8 cellular contexts compared by ENCODE assay signal in the genomic region with DNA sequence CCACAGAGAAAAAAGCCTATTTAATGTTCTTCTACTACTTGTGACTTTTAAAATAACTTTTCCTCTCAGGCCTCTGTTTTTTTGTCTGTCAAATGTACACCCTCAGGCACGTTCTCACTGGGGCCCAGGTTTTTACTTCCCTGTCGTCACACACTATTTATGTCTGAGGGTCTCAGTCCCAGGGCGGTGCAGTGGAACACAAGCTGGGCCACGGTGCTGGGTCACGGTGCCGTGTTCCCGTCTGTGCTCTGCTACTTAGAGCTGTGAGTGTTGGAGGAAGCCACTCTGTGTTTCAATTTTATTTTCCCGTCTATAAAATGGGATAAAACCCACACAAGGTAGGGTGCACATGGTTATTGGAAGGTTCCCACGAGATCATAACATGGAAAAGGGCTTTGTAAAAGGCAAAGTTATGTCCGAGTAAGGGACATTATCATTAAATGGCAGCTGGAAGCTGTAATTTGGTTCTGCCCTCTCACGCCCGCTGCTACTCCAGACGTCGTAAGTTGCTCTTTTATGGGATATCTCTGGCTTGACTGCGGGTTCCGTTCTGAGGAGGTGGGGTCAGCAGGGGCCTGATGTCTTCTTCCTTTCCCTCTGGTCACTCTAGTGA. TPM values are rescaled to one million over a fixed set of nuclear protein-coding genes. Genes with fewer than 3 reads are reported as not detected.
A peak's percentile ranks its signal among the peaks of the same experiment; 100 is the strongest.
DNase-seq lines count a peak whose midpoint lies in the region; ATAC-seq and TF ChIP-seq lines count a peak whose summit lies in the region.

No MANE protein-coding gene starts in this region.

- no TSS peak for BruUV-seq in Calu3 (replicated peaks; lab: Mats Ljungman, UMichigan)
- no TSS peak for BruUV-seq in Panc1 (replicated peaks; lab: Mats Ljungman, UMichigan)

- peak overlapping the region; percentile 94 for H3K27ac ChIP-seq in Panc1 (ENCODE audit: low read length)

- H3K4me1 Mint-ChIP-seq in Calu3 (ENCODE audit: low read depth, unreplicated experiment) (peaks cover 42% of the 10 kb centered on the region), endothelial cell (ENCODE audit: unreplicated experiment) (peaks cover 35% of the 10 kb centered on the region), neural crest cell (peaks cover 78% of the 10 kb centered on the region)

- H3K4me3 Mint-ChIP-seq in Calu3 (ENCODE audit: low read depth, unreplicated experiment) (peak overlapping the region; percentile 71), endothelial cell (ENCODE audit: unreplicated experiment) (peak overlapping the region; percentile 84), neural crest cell (peak overlapping the region; percentile 78)

- CTCF ChIA-PET in Calu3 (lab: Charles Lee) = no interaction called here
- CTCF ChIA-PET in Panc1 (lab: Charles Lee) = interaction anchor here (0.8 kb wide), 1 partner anchor 58 kb away, joined by 4 read pairs; no protein-coding TSS in a partner anchor

- ATAC-seq in Panc1 = no peak
- no peak for ATAC-seq in HG02798 (IDR thresholded peaks at IDR 0.05; ENCODE audit: poor library complexity, unreplicated experiment)

- peaks cover 55% of the 10 kb centered on the region for H3K4me1 ChIP-seq in Panc1 (ENCODE audit: control insufficient read depth, insufficient read depth, low read length)

- DNase-seq in Calu3 (no peak), Panc1 (ENCODE audit: low read depth, low spot score) (no peak), endothelial cell (ENCODE audit: low spot score) (no peak), neural crest cell (ENCODE audit: low read depth, low spot score) (no peak), NCI-H226 (no peak), SHP77 (lab: John Stamatoyannopoulos, UW) (no peak)
- no peak for DNase-seq in stimulated activated CD4-positive, alpha-beta T cell treated with anti-CD3 and anti-CD28 coated beads, Interleukin-2, amount 100 ng/mL, for 48 hours

- H3K27me3 Mint-ChIP-seq in Calu3 (ENCODE audit: unreplicated experiment) (no peaks in the 10 kb centered on the region), endothelial cell (ENCODE audit: unreplicated experiment) (peaks cover 21% of the 10 kb centered on the region), neural crest cell (ENCODE audit: low read depth) (no peaks in the 10 kb centered on the region)

- intact Hi-C loops in Calu3 (cut with micrococcal nuclease; ENCODE audit: unreplicated experiment) = no loop called here
- intact Hi-C loops in Panc1 (cut with micrococcal nuclease; ENCODE audit: unreplicated experiment) = no loop called here

- H3K4me3 ChIP-seq in Panc1 (ENCODE audit: low read depth in 2 of 2, low read length in 2 of 2) = peak overlapping the region; percentile 61 to 71

- POLR2A ChIA-PET in Panc1 (lab: Charles Lee) = no interaction called here

- H3K9me3 ChIP-seq in Panc1 (ENCODE audit: control insufficient read depth, insufficient read depth, low read depth, low read length) = no peaks in the 10 kb centered on the region

- H3K27me3 ChIP-seq in Panc1 (ENCODE audit: control insufficient read depth, insufficient read depth, low read length) = no peaks in the 10 kb centered on the region

- no peaks in the 10 kb centered on the region for H3K36me3 ChIP-seq in Panc1 (ENCODE audit: control insufficient read depth, insufficient read depth, low read length)

- H3K27ac Mint-ChIP-seq in Calu3 (ENCODE audit: unreplicated experiment) = peak overlapping the region; percentile 29
- peak overlapping the region; percentile 86 for H3K27ac Mint-ChIP-seq in endothelial cell (ENCODE audit: unreplicated experiment)
- peak overlapping the region; percentile 14 for H3K27ac Mint-ChIP-seq in neural crest cell (ENCODE audit: unreplicated experiment)

- H3K9me3 Mint-ChIP-seq in Calu3 (ENCODE audit: low read depth, unreplicated experiment) (no peaks in the 10 kb centered on the region), endothelial cell (ENCODE audit: unreplicated experiment) (no peaks in the 10 kb centered on the region), neural crest cell (no peaks in the 10 kb centered on the region)

- H3K36me3 Mint-ChIP-seq in Calu3 (ENCODE audit: insufficient read depth, unreplicated experiment) (peaks cover 26% of the 10 kb centered on the region), endothelial cell (ENCODE audit: low read depth, unreplicated experiment) (peaks cover 25% of the 10 kb centered on the region), neural crest cell (ENCODE audit: low read depth) (peaks cover 3% of the 10 kb centered on the region)

- TF ChIP-seq CTCF in Calu3 (IDR thresholded peaks at IDR 0.05; ENCODE audit: unreplicated experiment) = no peak
- TF ChIP-seq CTCF in Panc1 (IDR thresholded peaks at IDR 0.05) = no peak
- TF ChIP-seq CTCF in endothelial cell (IDR thresholded peaks at IDR 0.05; ENCODE audit: unreplicated experiment) = no peak
- no peak for TF ChIP-seq CTCF in neural crest cell (conservative IDR thresholded peaks at IDR 0.05)

- in situ Hi-C loops in Panc1 (cut with HindIII; ENCODE audit: low pct_unique_long_range_greater_than_20kb, low sequenced_read_pairs) = no loop called here

RNA-seq across cellular contexts. Expression of gene ZNF775, which starts 25.1 kb away (rescaled TPM):
- total RNA-seq in Calu3 (2022) (5.3 and 5.8 TPM in 2 replicates), Panc1 (2021; ENCODE audit: unreplicated experiment) (14.7 TPM), endothelial cell (ENCODE audit: unreplicated experiment) (12.1 TPM), neural crest cell (13.3 and 16.5 TPM in 2 replicates)
- polyA plus RNA-seq in Panc1 (2012; ENCODE audit: insufficient read length) = 14.8 TPM

RNA-seq across cellular contexts. Expression of gene REPIN1, which starts 35.7 kb away (rescaled TPM):
- total RNA-seq in Calu3 (2022) = 185 and 189 TPM in 2 replicates
- total RNA-seq in Panc1 (2021; ENCODE audit: unreplicated experiment) = 209 TPM
- polyA plus RNA-seq in Panc1 (2012; ENCODE audit: insufficient read length) = 158 TPM
- total RNA-seq in endothelial cell (ENCODE audit: unreplicated experiment) = 138 TPM
- 212 and 224 TPM in 2 replicates for total RNA-seq in neural crest cell

RNA-seq across cellular contexts. Expression of gene GIMAP8, which starts 46.2 kb away (rescaled TPM):
- total RNA-seq in Calu3 (2022) = not detected in 2 replicates
- total RNA-seq in Panc1 (2021; ENCODE audit: unreplicated experiment) = 0.10 TPM
- not detected for polyA plus RNA-seq in Panc1 (2012; ENCODE audit: insufficient read length)
- total RNA-seq in endothelial cell (ENCODE audit: unreplicated experiment) = 143 TPM
- not detected in 2 replicates for total RNA-seq in neural crest cell

Comparison
In these comparisons a context has a peak if more than half of its experiments do, and no peak if none do; other contexts are left out.
1. H3K27ac Mint-ChIP-seq: peak in every context shown above with its lines; median percentile 86 in endothelial cell; 29 in Calu3; 14 in neural crest cell.
2. RNA of gene GIMAP8, which starts 46.2 kb away (total RNA-seq): 143 TPM in endothelial cell (single experiment); 0.10 TPM in Panc1 (single experiment), not detected in Calu3 and not detected in neural crest cell; every median in the first group is over 100 times any median in the second.
3. Peak in every context shown above with its lines, with median percentiles within 50 percentile points of each other: H3K4me3 Mint-ChIP-seq.